Comparison of ENCODE assay signal across 22 cellular contexts in the genomic region with DNA sequence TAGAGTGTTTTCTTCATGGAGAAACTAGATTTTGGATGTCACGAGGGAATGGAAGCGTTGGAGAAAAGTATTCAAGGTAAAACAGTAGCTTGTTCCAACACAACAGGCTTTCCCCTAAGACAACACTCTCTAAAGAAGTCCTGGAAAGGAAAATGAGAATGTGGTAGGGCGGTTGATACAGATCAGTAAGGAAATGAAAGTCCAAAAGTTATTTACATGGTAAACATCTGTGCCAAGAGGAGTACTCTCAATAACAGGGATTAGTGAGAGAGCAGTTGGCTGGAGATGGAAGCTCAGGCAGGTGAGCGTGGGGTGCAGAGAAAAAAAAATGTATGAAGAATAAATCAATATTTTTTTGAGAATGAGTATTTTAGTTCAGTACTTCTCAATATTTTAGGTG.
DNase-seq lines count a peak whose midpoint lies in the region; ATAC-seq and TF ChIP-seq lines count a peak whose summit lies in the region.
"Had no signal": no experiment of that assay in that cellular context is flagged by ENCODE, and none has a peak within 500 bp of the region (broad histone marks: within the 10 kb centered on the region; RNA-seq: fewer than 3 reads in every experiment).

No MANE protein-coding gene starts in this region.

- H3K4me1 ChIP-seq in breast epithelium = no peaks in the 10 kb centered on the region
- peaks cover 37% of the 10 kb centered on the region for H3K4me1 ChIP-seq in adipocyte (ENCODE audit: control insufficient read depth, insufficient read depth, low read length)
- H3K4me1 ChIP-seq in mesodermal cell (ENCODE audit: control insufficient read depth, insufficient read depth, low read length, poor library complexity, severe bottlenecking) = peaks cover 7% of the 10 kb centered on the region
- H3K4me1 ChIP-seq: body of pancreas had no signal

- H3K4me3 ChIP-seq in breast epithelium = no peak overlapping the region
- peak overlapping the region; percentile 46 for H3K4me3 ChIP-seq in adipocyte (ENCODE audit: low read length)
- no peak overlapping the region for H3K4me3 ChIP-seq in mesodermal cell (ENCODE audit: extremely low read depth, insufficient read depth, low read length, poor library complexity, severe bottlenecking)
- H3K4me3 ChIP-seq: body of pancreas, coronary artery had no signal

- no peak for TF ChIP-seq CTCF in MCF 10A (IDR thresholded peaks at IDR 0.05; ENCODE audit: unreplicated experiment)
- TF ChIP-seq CTCF in breast epithelium (IDR thresholded peaks at IDR 0.05) = no peak

- intact Hi-C loops in MCF 10A (cut with micrococcal nuclease) (no loop called here), breast epithelium (cut with DNase I; ENCODE audit: low total_unique reads) (no loop called here)

- H3K27me3 Mint-ChIP-seq in MCF 10A (ENCODE audit: insufficient read depth, unreplicated experiment) = no peaks in the 10 kb centered on the region
- no peaks in the 10 kb centered on the region for H3K27me3 Mint-ChIP-seq in activated naive CD8-positive, alpha-beta T cell treated with anti-CD3 and anti-CD28 coated beads for 36 hours
- H3K27me3 Mint-ChIP-seq: activated CD4-positive, alpha-beta T cell treated with anti-CD3 and anti-CD28 coated beads for 36 hours had no signal

- H3K4me1 Mint-ChIP-seq in MCF 10A (ENCODE audit: insufficient read depth, unreplicated experiment) = peaks cover 17% of the 10 kb centered on the region
- H3K4me1 Mint-ChIP-seq in activated naive CD8-positive, alpha-beta T cell treated with anti-CD3 and anti-CD28 coated beads for 36 hours = no peaks in the 10 kb centered on the region
- H3K4me1 Mint-ChIP-seq: activated CD4-positive, alpha-beta T cell treated with anti-CD3 and anti-CD28 coated beads for 36 hours had no signal

- H3K36me3 ChIP-seq in breast epithelium (no peaks in the 10 kb centered on the region), adipocyte (ENCODE audit: control insufficient read depth, insufficient read depth, low read length, severe bottlenecking) (no peaks in the 10 kb centered on the region), mesodermal cell (ENCODE audit: control insufficient read depth, insufficient read depth, low read length) (no peaks in the 10 kb centered on the region)

- peak overlapping the region; percentile 22 for H3K9ac ChIP-seq in adipocyte (ENCODE audit: low read length)
- H3K9ac ChIP-seq: KMS-11 had no signal

- BruUV-seq in MCF 10A (replicated peaks; lab: Mats Ljungman, UMichigan) = no TSS peak

- no peak for ATAC-seq in HG03521 (IDR thresholded peaks at IDR 0.05; ENCODE audit: unreplicated experiment)
- ATAC-seq: activated CD4-positive, alpha-beta T cell treated with anti-CD3 and anti-CD28 coated beads for 36 hours; activated naive CD4-positive, alpha-beta T cell treated with anti-CD3 and anti-CD28 coated beads, Interleukin-2, amount 50 U/mL, for 72 hours; activated T-cell treated with anti-CD3 and anti-CD28 coated beads, Interleukin-2, amount 50 U/mL, for 72 hours; body of pancreas; left ventricle myocardium superior had no signal

- no peak for TF ChIP-seq POLR2A in breast epithelium (IDR thresholded peaks at IDR 0.05)

- POLR2A ChIA-PET in MCF 10A (lab: Yijun Ruan, JAX) = no interaction called here

- no peak for DNase-seq in MCF 10A (ENCODE audit: unreplicated experiment)
- no peak for DNase-seq in breast epithelium (ENCODE audit: low spot score in 2 of 2)
- no peak for DNase-seq in adipocyte (ENCODE audit: low read depth)
- DNase-seq in activated naive CD8-positive, alpha-beta T cell treated with anti-CD3 and anti-CD28 coated beads for 36 hours = no peak
- no peak for DNase-seq in SIG-M5 treated with dmso at 0.1 percent for 504 hours (lab: John Stamatoyannopoulos, UW; ENCODE audit: unreplicated experiment)
- no peak for DNase-seq in mucosa of gallbladder (ENCODE audit: low spot score)
- DNase-seq: activated CD4-positive, alpha-beta T cell treated with anti-CD3 and anti-CD28 coated beads for 36 hours; activated T-cell treated with anti-CD3 and anti-CD28 coated beads, Interleukin-2, amount 50 U/mL, for 72 hours; body of pancreas; head of caudate nucleus; left ventricle myocardium superior; NCI-H2081 treated with DMSO at 0.1 percent for 48 hours; NCI-H446; nucleus accumbens; retina; stimulated activated CD4-positive, alpha-beta T cell treated with anti-CD3 and anti-CD28 coated beads, Interleukin-12 subunit alpha, Interleukin-12 subunit beta, amount 100 ng/mL, for 4 hours had no signal

- H3K9me3 Mint-ChIP-seq in MCF 10A (ENCODE audit: unreplicated experiment) = peaks cover 6% of the 10 kb centered on the region
- peaks cover 6% of the 10 kb centered on the region for H3K9me3 Mint-ChIP-seq in activated naive CD8-positive, alpha-beta T cell treated with anti-CD3 and anti-CD28 coated beads for 36 hours

- H3K27me3 ChIP-seq in breast epithelium (no peaks in the 10 kb centered on the region), adipocyte (replicated peaks; ENCODE audit: control insufficient read depth, insufficient read depth, low read length) (no peaks in the 10 kb centered on the region)
- H3K27me3 ChIP-seq: body of pancreas had no signal

- peak overlapping the region; percentile 46 for H3K4me3 Mint-ChIP-seq in MCF 10A (ENCODE audit: unreplicated experiment)
- no peak overlapping the region for H3K4me3 Mint-ChIP-seq in activated naive CD8-positive, alpha-beta T cell treated with anti-CD3 and anti-CD28 coated beads for 36 hours
- H3K4me3 Mint-ChIP-seq: activated CD4-positive, alpha-beta T cell treated with anti-CD3 and anti-CD28 coated beads for 36 hours; activated T-cell treated with anti-CD3 and anti-CD28 coated beads, Interleukin-2, amount 50 U/mL, for 72 hours had no signal

- no peaks in the 10 kb centered on the region for H3K9me3 ChIP-seq in breast epithelium
- no peaks in the 10 kb centered on the region for H3K9me3 ChIP-seq in adipocyte (ENCODE audit: control insufficient read depth, low read length)
- H3K9me3 ChIP-seq in mesodermal cell (ENCODE audit: control insufficient read depth, low read length) = no peaks in the 10 kb centered on the region
- H3K9me3 ChIP-seq: body of pancreas had no signal

- no peaks in the 10 kb centered on the region for H3K36me3 Mint-ChIP-seq in MCF 10A (ENCODE audit: insufficient read depth, unreplicated experiment)
- H3K36me3 Mint-ChIP-seq in activated naive CD8-positive, alpha-beta T cell treated with anti-CD3 and anti-CD28 coated beads for 36 hours = no peaks in the 10 kb centered on the region

- CTCF ChIA-PET in MCF 10A (lab: Yijun Ruan, JAX) = interaction anchor here (1.4 kb wide), 1 partner anchor 19 kb away, joined by 4 read pairs; no protein-coding TSS in a partner anchor

- peak overlapping the region; percentile 5 for H3K27ac Mint-ChIP-seq in MCF 10A (ENCODE audit: low read depth, unreplicated experiment)
- H3K27ac Mint-ChIP-seq in activated naive CD8-positive, alpha-beta T cell treated with anti-CD3 and anti-CD28 coated beads for 36 hours = no peak overlapping the region
- H3K27ac Mint-ChIP-seq: activated CD4-positive, alpha-beta T cell treated with anti-CD3 and anti-CD28 coated beads for 36 hours; activated naive CD4-positive, alpha-beta T cell treated with anti-CD3 and anti-CD28 coated beads, Interleukin-2, amount 50 U/mL, for 72 hours; activated T-cell treated with anti-CD3 and anti-CD28 coated beads, Interleukin-2, amount 50 U/mL, for 72 hours had no signal

- 100% methylated on average over 2 of the region's 4 CpGs; no CpG with 5 or more reads in 1 of the 2 experiments for WGBS in mesodermal cell (ENCODE audit: insufficient coverage in 2 of 2), 2 experiments

- H3K27ac ChIP-seq in breast epithelium (no peak overlapping the region), mesodermal cell (ENCODE audit: low read depth, low read length, severe bottlenecking) (peak overlapping the region; percentile 68)
- H3K27ac ChIP-seq: body of pancreas, coronary artery, KMS-11, RWPE1 had no signal
